In the genomic region with DNA sequence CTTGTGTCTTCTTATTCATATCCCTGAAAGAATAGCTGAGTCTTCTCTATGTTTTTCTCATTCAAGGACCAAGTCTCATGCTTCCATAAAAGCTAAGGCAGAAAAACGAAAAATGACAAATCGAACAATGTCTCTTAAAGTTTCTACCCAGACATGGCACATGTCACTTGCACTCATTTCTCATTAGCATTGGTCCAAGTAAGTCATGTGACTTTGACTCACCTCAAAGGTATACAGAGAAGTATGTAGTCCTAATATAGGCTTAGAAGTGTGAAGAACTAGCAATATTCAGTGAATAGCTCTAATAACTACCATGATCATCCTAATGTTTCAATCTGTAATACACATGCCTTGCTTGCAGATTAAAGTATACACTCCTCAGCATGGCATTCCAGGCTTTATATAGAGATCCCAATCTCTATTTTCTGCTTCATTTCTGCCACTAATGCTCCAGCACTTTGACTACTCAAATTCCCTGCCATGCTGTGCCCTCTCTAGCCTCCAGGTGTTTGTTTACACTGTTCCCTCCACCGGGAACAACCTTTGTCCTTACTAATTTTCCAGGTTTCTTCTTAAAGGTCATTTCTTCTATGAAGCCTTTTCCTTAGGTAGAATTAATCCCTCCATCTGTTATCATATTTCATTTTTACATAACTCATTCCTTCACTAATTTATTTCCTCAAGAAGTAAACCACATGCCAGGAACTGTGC, we compare ENCODE assay signal across 18 cellular contexts.
A peak's percentile ranks its signal among the peaks of the same experiment; 100 is the strongest.
DNase-seq lines count a peak whose midpoint lies in the region; ATAC-seq, FAIRE-seq and TF ChIP-seq lines count a peak whose summit lies in the region.
"Had no signal": no experiment of that assay in that cellular context is flagged by ENCODE, and none has a peak within 500 bp of the region (broad histone marks: within the 10 kb centered on the region; RNA-seq: fewer than 3 reads in every experiment).

No MANE protein-coding gene starts in this region.

- H3K79me2 ChIP-seq in HCT116 (ENCODE audit: insufficient read depth, low read length): no peaks in the 10 kb centered on the region
- H3K79me2 ChIP-seq in K562 (ENCODE audit: control insufficient read depth, insufficient read depth, low read length): no peaks in the 10 kb centered on the region

- H3K4me1 ChIP-seq in A549 (peaks cover 10% of the 10 kb centered on the region), HCT116 (ENCODE audit: control insufficient read depth in 1 of 2, insufficient read depth in 2 of 2, low read length in 2 of 2) (peaks cover 0 to 4% of the 10 kb centered on the region in 2 experiments; a peak in 1 of 4 replicates), K562 (replicated peaks in 1 of 2; ENCODE audit: control insufficient read depth in 2 of 2, insufficient read depth in 2 of 2, low read length in 2 of 2) (no peaks in the 10 kb centered on the region), right lobe of liver (peaks cover 0 to 20% (median 2%) of the 10 kb centered on the region in 4 donors)

- no TSS peak for BruUV-seq in HCT116 (replicated peaks; lab: Mats Ljungman, UMichigan)
- BruUV-seq in K562 (replicated peaks; lab: Mats Ljungman, UMichigan): no TSS peak

- no peaks in the 10 kb centered on the region for H4K20me1 ChIP-seq in HCT116 (ENCODE audit: insufficient read depth)
- no peaks in the 10 kb centered on the region for H4K20me1 ChIP-seq in K562 (replicated peaks; ENCODE audit: control insufficient read depth, insufficient read depth, low read length)

- in situ Hi-C loops in K562 (cut with MboI): no loop called here

- RAD21 ChIA-PET in HCT116 (lab: Charles Lee; ENCODE audit: low non-redundant PET in 1 of 2, low total read pairs in 2 of 2, uncharacterized antibody in 2 of 2, unreplicated experiment in 2 of 2): no interaction called here

- no peaks in the 10 kb centered on the region for H3K36me3 ChIP-seq in HCT116 (ENCODE audit: control insufficient read depth in 1 of 2, insufficient read depth in 2 of 2, low read length in 2 of 2)
- H3K36me3 ChIP-seq in K562 (ENCODE audit: control insufficient read depth, insufficient read depth, low read length): no peaks in the 10 kb centered on the region
- H3K36me3 ChIP-seq in right lobe of liver: no peaks in the 10 kb centered on the region
- H3K36me3 ChIP-seq: HAP-1 had no signal

- FAIRE-seq in A549 (lab: Jason Lieb, UNC) (no peak), K562 (lab: Jason Lieb, UNC) (no peak)

- ATAC-seq in A549 (peak; percentile 9 to 52; a peak in 3 of 6 replicates), HCT116 (peak; percentile 47; the same call in 1 of the 2 replicates), K562 (no peak), right lobe of liver (peak; percentile 59 to 84 (median 82)), HG02870 (IDR thresholded peaks at IDR 0.05; ENCODE audit: unreplicated experiment) (no peak)
- ATAC-seq: PC-3 had no signal

- H3K9me3 ChIP-seq in A549 (no peaks in the 10 kb centered on the region), HCT116 (ENCODE audit: control insufficient read depth in 1 of 2, insufficient read depth in 1 of 2, low read depth in 1 of 2, low read length in 2 of 2) (no peaks in the 10 kb centered on the region), K562 (replicated peaks; ENCODE audit: control insufficient read depth, insufficient read depth, low read depth, low read length) (no peaks in the 10 kb centered on the region), right lobe of liver (no peaks in the 10 kb centered on the region)
- H3K9me3 ChIP-seq: HAP-1 had no signal

- TF ChIP-seq POLR2A in A549 (IDR thresholded peaks at IDR 0.05; ENCODE audit: low read length): no peak
- TF ChIP-seq POLR2A in HCT116 (IDR thresholded peaks at IDR 0.05; ENCODE audit: borderline replicate concordance, extremely low read depth, insufficient read depth, insufficient read length): no peak
- TF ChIP-seq POLR2A in K562 (conservative IDR thresholded peaks at IDR 0.05): no peak
- TF ChIP-seq POLR2A in right lobe of liver (IDR thresholded peaks at IDR 0.05): no peak

- TF ChIP-seq RAD21 in A549 (conservative IDR thresholded peaks at IDR 0.05 in 1 of 2, IDR thresholded peaks at IDR 0.05 in 1 of 2) (no peak), HCT116 (IDR thresholded peaks at IDR 0.05; ENCODE audit: low read depth) (no peak), K562 (CRISPR knock-in tag; conservative IDR thresholded peaks at IDR 0.05 in 1 of 2, IDR thresholded peaks at IDR 0.05 in 1 of 2) (no peak)

- TF ChIP-seq EP300 in A549 (IDR thresholded peaks at IDR 0.05) (no peak), K562 (IDR thresholded peaks at IDR 0.05; ENCODE audit: low read length) (no peak)

- TF ChIP-seq CTCF in A549 (IDR thresholded peaks at IDR 0.05) (no peak), HCT116 (IDR thresholded peaks at IDR 0.05 in 2 of 3, conservative IDR thresholded peaks at IDR 0.05 in 1 of 3; ENCODE audit: borderline replicate concordance in 1 of 3, insufficient read depth in 1 of 3, low read depth in 2 of 3, low read length in 2 of 3) (no peak; a peak in 1 of 6 replicates), K562 (IDR thresholded peaks at IDR 0.05 in 2 of 3, conservative IDR thresholded peaks at IDR 0.05 in 1 of 3; ENCODE audit: insufficient read depth in 2 of 3, low read depth in 1 of 3, low read length in 3 of 3) (no peak), right lobe of liver (IDR thresholded peaks at IDR 0.05) (peak in 2 of 4 donors; percentile 35 to 37), GM20000 (IDR thresholded peaks at IDR 0.05; ENCODE audit: extremely low read depth, missing control alignments) (no peak)

- no peak overlapping the region for H3K27ac ChIP-seq in A549
- no peak overlapping the region for H3K27ac ChIP-seq in HCT116 (ENCODE audit: low read depth, low read length)
- H3K27ac ChIP-seq in K562 (ENCODE audit: extremely low read depth, low read depth, low read length): no peak overlapping the region
- peak overlapping the region in 1 of 3 donors; percentile 15 for H3K27ac ChIP-seq in right lobe of liver
- H3K27ac ChIP-seq: KMS-11, RWPE1 had no signal

- H3K4me2 ChIP-seq in A549: no peak overlapping the region; the same call in 2 of the 3 replicates
- H3K4me2 ChIP-seq in HCT116 (ENCODE audit: low read length): no peak overlapping the region
- H3K4me2 ChIP-seq in K562 (ENCODE audit: insufficient read depth, low read length): no peak overlapping the region
- H3K4me2 ChIP-seq: KMS-11 had no signal

- 0 out of 2 replicates have a peak, but pooled peaks cover 4% of the 10 kb centered on the region for H3K9me2 ChIP-seq in HCT116 (ENCODE audit: insufficient read depth)

- POLR2A ChIA-PET in A549 (lab: Yijun Ruan, JAX) (no interaction called here), HCT116 (lab: Charles Lee) (no interaction called here), K562 (lab: Yijun Ruan, JAX) (interaction anchor here (0.7 to 1.2 kb wide), 2 partner anchors 10 to 32 kb away, joined by 3 to 4 read pairs; no protein-coding TSS in a partner anchor)

- H3K9ac ChIP-seq in HCT116 (ENCODE audit: low read length) (no peak overlapping the region), K562 (ENCODE audit: insufficient read depth in 1 of 2, low read depth in 2 of 2, low read length in 2 of 2) (no peak overlapping the region)
- H3K9ac ChIP-seq: KMS-11 had no signal

- WGBS in A549 (ENCODE audit: missing lambda C conversion rate): 63% methylated on average over 3 of the region's 3 CpGs
- 24% methylated on average over 3 of the region's 3 CpGs for WGBS in K562 (ENCODE audit: insufficient coverage, low coverage, missing lambda C conversion rate)
- 78% methylated on average over 3 of the region's 3 CpGs for WGBS in right lobe of liver (ENCODE audit: insufficient coverage, low coverage, low lambda C conversion rate, missing lambda C conversion rate)

- H3K27me3 ChIP-seq in HCT116 (ENCODE audit: insufficient read depth, low read length): no peaks in the 10 kb centered on the region
- no peaks in the 10 kb centered on the region for H3K27me3 ChIP-seq in K562 (ENCODE audit: control insufficient read depth in 2 of 2, insufficient read depth in 2 of 2, low read length in 2 of 2)
- no peaks in the 10 kb centered on the region for H3K27me3 ChIP-seq in right lobe of liver

- H2AFZ ChIP-seq in HCT116 (ENCODE audit: low read depth, low read length, poor library complexity, severe bottlenecking): no peak overlapping the region
- H2AFZ ChIP-seq in K562 (ENCODE audit: low read depth, low read length): 0 out of 2 replicates have a peak overlapping the region, but pooled peaks have one; percentile 16

- DNase-seq in A549 (ENCODE audit: low read depth in 1 of 2, low spot score in 1 of 2) (no peak), HCT116 (ENCODE audit: low read depth, low spot score) (no peak), K562 (ENCODE audit: extremely low read depth in 1 of 4, low spot score in 3 of 4) (no peak), right lobe of liver (no peak), EL (no peak), GM20000 (ENCODE audit: low spot score) (no peak), mucosa of gallbladder (ENCODE audit: low spot score) (no peak)
- DNase-seq: C1 segment of cervical spinal cord, DMS 273 treated with DMSO at 0.1 percent for 48 hours, NCI-H1436, NCI-H2029 treated with DMSO at 0.1 percent for 48 hours, NCI-H446, NCI-H748 treated with DMSO at 0.1 percent for 48 hours, PC-3 had no signal

- CTCF ChIA-PET in A549 (lab: Yijun Ruan, JAX): no interaction called here
- CTCF ChIA-PET in HCT116 (lab: Charles Lee): interaction anchor here (0.8 kb wide), 1 partner anchor 44 kb away, joined by 3 read pairs; no protein-coding TSS in a partner anchor
- CTCF ChIA-PET in K562 (lab: Yijun Ruan, JAX; ENCODE audit: low intra/inter-chr PET ratio): no interaction called here

- no peak overlapping the region for H3K4me3 ChIP-seq in A549
- H3K4me3 ChIP-seq in HCT116 (replicated peaks in 1 of 2; ENCODE audit: low read depth in 1 of 2, low read length in 2 of 2): no peak overlapping the region
- no peak overlapping the region for H3K4me3 ChIP-seq in K562
- no peak overlapping the region for H3K4me3 ChIP-seq in right lobe of liver
- H3K4me3 ChIP-seq: HAP-1 had no signal

- H3K9me1 ChIP-seq in K562 (ENCODE audit: control insufficient read depth, insufficient read depth, low read length): no peaks in the 10 kb centered on the region

- intact Hi-C loops in HCT116 (cut with micrococcal nuclease) (no loop called here), K562 (cut with micrococcal nuclease) (no loop called here), right lobe of liver (cut with DNase I) (no loop called here)

TF ChIP-seq in HCT116, 20 proteins besides CTCF, POLR2A, EP300 and RAD21 (continues in another document):
- TF ChIP-seq ELF1 (IDR thresholded peaks at IDR 0.05; ENCODE audit: borderline replicate concordance, low read depth): no peak
- TF ChIP-seq SRF (IDR thresholded peaks at IDR 0.05; ENCODE audit: low read depth): no peak
- no peak for TF ChIP-seq EZH2 (IDR thresholded peaks at IDR 0.05)

Comparison
In these comparisons a context has a peak if more than half of its experiments do, and no peak if none do; other contexts are left out.
1. ATAC-seq: peak in A549 (2 of 2), HCT116 (single experiment) and right lobe of liver (4 of 4); none in K562 (single experiment) and HG02870 (single experiment).